12 cellular contexts compared by ENCODE assay signal in genomic region chr2:227407601-227408089, GRCh38. TPM values are rescaled to one million over a fixed set of nuclear protein-coding genes. Genes with fewer than 3 reads are reported as not detected.
A peak's percentile ranks its signal among the peaks of the same experiment; 100 is the strongest.
DNase-seq lines count a peak whose midpoint lies in the region; ATAC-seq and TF ChIP-seq lines count a peak whose summit lies in the region.
"Had no signal": no experiment of that assay in that cellular context is flagged by ENCODE, and none has a peak within 500 bp of the region (broad histone marks: within the 10 kb centered on the region; RNA-seq: fewer than 3 reads in every experiment).

No MANE protein-coding gene starts in this region.

- DNase-seq in M059J (ENCODE audit: low read depth) (peak; percentile 36), SKM-1 treated with dmso at 0.1 percent for 144 hours (lab: John Stamatoyannopoulos, UW; ENCODE audit: unreplicated experiment) (peak; percentile 93), left ventricle myocardium superior (peak; percentile 71), spleen (peak; percentile 90), GM13977 (ENCODE audit: low spot score) (no peak)
- DNase-seq: activated naive CD4-positive, alpha-beta T cell treated with Interleukin-2 at 50 U/mL for 16 hours; GOT3; T-helper 17 cell had no signal

- no peaks in the 10 kb centered on the region for H3K36me3 ChIP-seq in spleen

- peak overlapping the region in 6 of 8 donors; percentile 45 to 82 (median 76) for H3K27ac ChIP-seq in spleen

- intact Hi-C loops in left ventricle myocardium superior (cut with micrococcal nuclease) (no loop called here), spleen (cut with DNase I; ENCODE audit: low total_unique reads) (loop anchor here (5.0 kb wide), 1 partner anchor 360 kb away; no protein-coding TSS in a partner anchor)

- 45 to 83% (median 76%) methylated on average over 15 of the region's 15 CpGs for WGBS in spleen, 5 donors

- peaks cover 10 to 67% (median 34%) of the 10 kb centered on the region in 6 donors for H3K4me1 ChIP-seq in spleen

- no peaks in the 10 kb centered on the region for H3K9me3 ChIP-seq in spleen

- TF ChIP-seq POLR2A in spleen (IDR thresholded peaks at IDR 0.05) = no peak

- H3K27me3 ChIP-seq in spleen (replicated peaks in 1 of 7) = no peaks in the 10 kb centered on the region

- TF ChIP-seq CTCF in spleen (IDR thresholded peaks at IDR 0.05 in 8 of 11, conservative IDR thresholded peaks at IDR 0.05 in 3 of 11) = peak in 1 of 11 experiments; percentile 9
- no peak for TF ChIP-seq CTCF in GM13977 (IDR thresholded peaks at IDR 0.05; ENCODE audit: extremely low read depth, insufficient read depth, missing control alignments)

- no peak overlapping the region for H3K4me3 ChIP-seq in spleen

- ATAC-seq in left ventricle myocardium superior (peak; percentile 45), GM18517 (IDR thresholded peaks at IDR 0.05; ENCODE audit: unreplicated experiment) (no peak), GM18519 (IDR thresholded peaks at IDR 0.05; ENCODE audit: low FRiP score, unreplicated experiment) (no peak), GM19035 (IDR thresholded peaks at IDR 0.05; ENCODE audit: unreplicated experiment) (no peak)
- ATAC-seq: T-helper 17 cell had no signal

- in situ Hi-C loops in GM13977 (cut with MboI; ENCODE audit: low pct_unique_long_range_greater_than_20kb, low sequenced_read_pairs, unreplicated experiment) = no loop called here

RNA-seq across cellular contexts. Expression of gene SCYGR1, which starts 19.9 kb away (rescaled TPM):
- total RNA-seq in M059J (2014; rRNA removed; shearing (Covaris generic)) = not detected in 2 replicates
- total RNA-seq in left ventricle myocardium superior (not detected), spleen (not detected)
- not detected for polyA plus RNA-seq in spleen
- total RNA-seq: T-helper 17 cell had no signal
- polyA plus RNA-seq: IgD-negative memory B cell had no signal

RNA-seq across cellular contexts. Expression of gene TM4SF20, which starts 28.5 kb away (rescaled TPM):
- total RNA-seq in M059J (2014; rRNA removed; shearing (Covaris generic)) = not detected in 2 replicates
- total RNA-seq in left ventricle myocardium superior (not detected), spleen (not detected)
- polyA plus RNA-seq in spleen = not detected
- total RNA-seq: T-helper 17 cell had no signal
- polyA plus RNA-seq: IgD-negative memory B cell had no signal
